Comparison of ENCODE assay signal across 6 cellular contexts in genomic region chrX:155071694-155072215, GRCh38. TPM values are rescaled to one million over a fixed set of nuclear protein-coding genes. Genes with fewer than 3 reads are reported as not detected.
DNase-seq lines count a peak whose midpoint lies in the region; TF ChIP-seq lines count a peak whose summit lies in the region.

No MANE protein-coding gene starts in this region.

- H3K4me3 Mint-ChIP-seq in activated naive CD4-positive, alpha-beta T cell treated with anti-CD3 and anti-CD28 coated beads, Interleukin-2, amount 50 U/mL, for 24 hours: peak overlapping the region; percentile 92

- DNase-seq in AG04450 (ENCODE audit: low read depth, low spot score) (no peak), GM23248 (peak; percentile 27), mesendoderm (peak; percentile 21), UCSD-AML1 (lab: John Stamatoyannopoulos, UW; ENCODE audit: unreplicated experiment) (no peak), mucosa of gallbladder (ENCODE audit: low spot score) (no peak)

- H3K79me1 ChIP-seq in mesendoderm (ENCODE audit: low read length): no peaks in the 10 kb centered on the region

- H3K27ac ChIP-seq in AG04450 (ENCODE audit: low read depth, low read length) (peak overlapping the region; percentile 31), GM23248 (peak overlapping the region; percentile 78), mesendoderm (ENCODE audit: low read depth, low read length) (peak overlapping the region; percentile 44)

- peaks cover 62% of the 10 kb centered on the region for H3K4me1 Mint-ChIP-seq in activated naive CD4-positive, alpha-beta T cell treated with anti-CD3 and anti-CD28 coated beads, Interleukin-2, amount 50 U/mL, for 24 hours

- no peaks in the 10 kb centered on the region for H3K27me3 ChIP-seq in AG04450 (ENCODE audit: control insufficient read depth, insufficient read depth, low read length)
- H3K27me3 ChIP-seq in GM23248 (replicated peaks; ENCODE audit: insufficient read depth): no peaks in the 10 kb centered on the region
- H3K27me3 ChIP-seq in mesendoderm (ENCODE audit: insufficient read depth, low read length, poor library complexity): no peaks in the 10 kb centered on the region

- H3K4me2 ChIP-seq in GM23248 (ENCODE audit: unreplicated experiment) (peak overlapping the region; percentile 91), mesendoderm (ENCODE audit: low read length) (peak overlapping the region; percentile 18)

- no peak overlapping the region for H4K5ac ChIP-seq in mesendoderm (ENCODE audit: low read length)

- H2BK120ac ChIP-seq in mesendoderm (ENCODE audit: low read depth, low read length): no peak overlapping the region

- H2BK5ac ChIP-seq in mesendoderm (ENCODE audit: low read length): no peak overlapping the region

- peak overlapping the region; percentile 79 for H3K4me3 ChIP-seq in AG04450 (ENCODE audit: low read depth, low read length)
- peak overlapping the region; percentile 90 for H3K4me3 ChIP-seq in GM23248
- H3K4me3 ChIP-seq in mesendoderm (ENCODE audit: low read length): peak overlapping the region; percentile 91

- no peaks in the 10 kb centered on the region for H3K27me3 Mint-ChIP-seq in activated naive CD4-positive, alpha-beta T cell treated with anti-CD3 and anti-CD28 coated beads, Interleukin-2, amount 50 U/mL, for 24 hours

- no peaks in the 10 kb centered on the region for H3K9me2 ChIP-seq in GM23248 (ENCODE audit: insufficient read depth)

- peaks cover 23% of the 10 kb centered on the region; the same call in 1 of the 2 replicates for H3F3A ChIP-seq in GM23248 (ENCODE audit: insufficient read depth)

- peaks cover 12% of the 10 kb centered on the region for H3K36me3 Mint-ChIP-seq in activated naive CD4-positive, alpha-beta T cell treated with anti-CD3 and anti-CD28 coated beads, Interleukin-2, amount 50 U/mL, for 24 hours

- H3K79me2 ChIP-seq in GM23248 (ENCODE audit: insufficient read depth): peaks cover 63% of the 10 kb centered on the region
- peaks cover 3% of the 10 kb centered on the region for H3K79me2 ChIP-seq in mesendoderm (ENCODE audit: control insufficient read depth, insufficient read depth, low read length)

- H3K9me3 Mint-ChIP-seq in activated naive CD4-positive, alpha-beta T cell treated with anti-CD3 and anti-CD28 coated beads, Interleukin-2, amount 50 U/mL, for 24 hours: no peaks in the 10 kb centered on the region

- peak overlapping the region; percentile 91 for H3K27ac Mint-ChIP-seq in activated naive CD4-positive, alpha-beta T cell treated with anti-CD3 and anti-CD28 coated beads, Interleukin-2, amount 50 U/mL, for 24 hours

- no peak overlapping the region for H4K8ac ChIP-seq in mesendoderm (ENCODE audit: low read depth, low read length)

- no peak overlapping the region for H3K23ac ChIP-seq in mesendoderm (ENCODE audit: low read length)

- no peaks in the 10 kb centered on the region for H4K20me1 ChIP-seq in GM23248 (ENCODE audit: insufficient read depth)

- CTCF ChIA-PET in AG04450 (lab: Charles Lee): interaction anchor here (1.0 to 1.3 kb wide), 2 partner anchors 15 to 23 kb away, joined by 3 read pairs; no protein-coding TSS in a partner anchor

- H2AFZ ChIP-seq in GM23248: peak overlapping the region; percentile 88

- H3K4me1 ChIP-seq in GM23248 (ENCODE audit: insufficient read depth): peaks cover 34% of the 10 kb centered on the region
- no peaks in the 10 kb centered on the region for H3K4me1 ChIP-seq in mesendoderm (ENCODE audit: control insufficient read depth, low read depth, low read length)

- H2BK15ac ChIP-seq in mesendoderm (replicated peaks; ENCODE audit: low read depth): no peak overlapping the region

- WGBS in GM23248 (ENCODE audit: low coverage in 1 of 2, low lambda C conversion rate in 2 of 2, missing lambda C conversion rate in 2 of 2), 2 experiments: 1% methylated on average over 11 to 19 of the region's 24 CpGs
- no CpG with 5 or more reads among the region's 24 CpGs for WGBS in mesendoderm (ENCODE audit: extremely low coverage, insufficient coverage, low lambda C conversion rate)

- H3K56ac ChIP-seq in mesendoderm (ENCODE audit: low read length): peak overlapping the region; percentile 98

- in situ Hi-C loops in GM23248 (cut with MboI): no loop called here

- POLR2A ChIA-PET in AG04450 (lab: Yijun Ruan, JAX): no interaction called here

- H3K4ac ChIP-seq in mesendoderm (ENCODE audit: low read depth, low read length): peak overlapping the region; percentile 81

- TF ChIP-seq CTCF in AG04450 (IDR thresholded peaks at IDR 0.05; ENCODE audit: low read depth, low read length): no peak

- H3K9me3 ChIP-seq in AG04450 (ENCODE audit: control insufficient read depth, insufficient read depth, low read length) (no peaks in the 10 kb centered on the region; the same call in 1 of the 2 replicates), GM23248 (ENCODE audit: low read depth) (no peaks in the 10 kb centered on the region)

- no peak overlapping the region for H2AK5ac ChIP-seq in mesendoderm (ENCODE audit: low read length)

- no peaks in the 10 kb centered on the region for H3K36me3 ChIP-seq in GM23248 (ENCODE audit: low read depth)
- H3K36me3 ChIP-seq in mesendoderm (ENCODE audit: control insufficient read depth, insufficient read depth, low read length): no peaks in the 10 kb centered on the region

- H3K18ac ChIP-seq in mesendoderm (ENCODE audit: low read length): peak overlapping the region; percentile 42

- peak overlapping the region; percentile 88 for H3K9ac ChIP-seq in GM23248
- H3K9ac ChIP-seq in mesendoderm (ENCODE audit: low read length): peak overlapping the region; percentile 88

RNA-seq across cellular contexts. Expression of gene BRCC3, which starts 0.4 kb away (rescaled TPM):
- polyA plus RNA-seq in AG04450 (2011; rRNA removed): 18.7 and 23.0 TPM in 2 replicates
- 19.6 and 20.1 TPM in 2 replicates for polyA minus RNA-seq in AG04450 (2011; rRNA and poly(A)+ RNA removed)
- 8.1 and 10.4 TPM in 2 replicates for total RNA-seq in GM23248 (2014; rRNA removed; shearing (Covaris generic))
- 27.1 and 27.7 TPM in 2 replicates for polyA plus RNA-seq in GM23248 (2016; fragmentation: Nextera tagmentation; extraction: Ambion mirVana)
- 16.6 TPM for polyA plus RNA-seq in mesendoderm (2013, experiment 1 of 2)
- polyA plus RNA-seq in mesendoderm (2013, experiment 2 of 2): 16.8 TPM
- total RNA-seq in mucosa of gallbladder: 15.5 TPM

RNA-seq across cellular contexts. Expression of gene CMC4, which starts 0.8 kb away (rescaled TPM):
- 9.9 and 10.1 TPM in 2 replicates for polyA plus RNA-seq in AG04450 (2011; rRNA removed)
- polyA minus RNA-seq in AG04450 (2011; rRNA and poly(A)+ RNA removed): 1.2 and 2.0 TPM in 2 replicates
- 11.8 and 19.7 TPM in 2 replicates for total RNA-seq in GM23248 (2014; rRNA removed; shearing (Covaris generic))
- polyA plus RNA-seq in GM23248 (2016; fragmentation: Nextera tagmentation; extraction: Ambion mirVana): 20.1 and 20.2 TPM in 2 replicates
- polyA plus RNA-seq in mesendoderm (2013, experiment 1 of 2): 6.4 TPM
- 5.5 TPM for polyA plus RNA-seq in mesendoderm (2013, experiment 2 of 2)
- 10.1 TPM for total RNA-seq in mucosa of gallbladder

RNA-seq across cellular contexts. Expression of gene MTCP1, which starts 0.8 kb away (rescaled TPM):
- polyA plus RNA-seq in AG04450 (2011; rRNA removed) (10.5 and 17.4 TPM in 2 replicates), GM23248 (2016; fragmentation: Nextera tagmentation; extraction: Ambion mirVana) (23.5 and 25.8 TPM in 2 replicates)
- 1.9 and 3.2 TPM in 2 replicates for polyA minus RNA-seq in AG04450 (2011; rRNA and poly(A)+ RNA removed)
- total RNA-seq in GM23248 (2014; rRNA removed; shearing (Covaris generic)): 1.8 and 6.3 TPM in 2 replicates
- 18.8 TPM for polyA plus RNA-seq in mesendoderm (2013, experiment 1 of 2)
- 21.3 TPM for polyA plus RNA-seq in mesendoderm (2013, experiment 2 of 2)
- total RNA-seq in mucosa of gallbladder: 18.7 TPM

RNA-seq across cellular contexts. Expression of gene FUNDC2, which starts 45.1 kb away (rescaled TPM):
- 83.9 and 93.0 TPM in 2 replicates for polyA plus RNA-seq in AG04450 (2011; rRNA removed)
- 16.6 and 18.2 TPM in 2 replicates for polyA minus RNA-seq in AG04450 (2011; rRNA and poly(A)+ RNA removed)
- 35.2 and 41.0 TPM in 2 replicates for total RNA-seq in GM23248 (2014; rRNA removed; shearing (Covaris generic))
- 84.9 and 86.9 TPM in 2 replicates for polyA plus RNA-seq in GM23248 (2016; fragmentation: Nextera tagmentation; extraction: Ambion mirVana)
- 49.6 TPM for polyA plus RNA-seq in mesendoderm (2013, experiment 1 of 2)
- polyA plus RNA-seq in mesendoderm (2013, experiment 2 of 2): 49.6 TPM
- 82.7 TPM for total RNA-seq in mucosa of gallbladder

RNA-seq across cellular contexts. Expression of gene F8, which starts 49.2 kb away (rescaled TPM):
- polyA plus RNA-seq in AG04450 (2011; rRNA removed) (1.4 and 1.8 TPM in 2 replicates), GM23248 (2016; fragmentation: Nextera tagmentation; extraction: Ambion mirVana) (5.5 and 6.9 TPM in 2 replicates)
- 0.92 and 1.5 TPM in 2 replicates for polyA minus RNA-seq in AG04450 (2011; rRNA and poly(A)+ RNA removed)
- 1.6 and 4.1 TPM in 2 replicates for total RNA-seq in GM23248 (2014; rRNA removed; shearing (Covaris generic))
- 1.1 TPM for polyA plus RNA-seq in mesendoderm (2013, experiment 1 of 2)
- polyA plus RNA-seq in mesendoderm (2013, experiment 2 of 2): 1.3 TPM
- 5.5 TPM for total RNA-seq in mucosa of gallbladder

Comparison
In these comparisons a context has a peak if more than half of its experiments do, and no peak if none do; other contexts are left out.
1. DNase-seq: peak in GM23248 (single experiment) and mesendoderm (single experiment); none in AG04450 (single experiment), UCSD-AML1 (single experiment) and mucosa of gallbladder (single experiment).
2. Peak in every context shown above with its lines, with median percentiles within 50 percentile points of each other: H3K27ac ChIP-seq and H3K4me3 ChIP-seq.